Comparison of ENCODE assay signal across 10 cellular contexts in the genomic region with DNA sequence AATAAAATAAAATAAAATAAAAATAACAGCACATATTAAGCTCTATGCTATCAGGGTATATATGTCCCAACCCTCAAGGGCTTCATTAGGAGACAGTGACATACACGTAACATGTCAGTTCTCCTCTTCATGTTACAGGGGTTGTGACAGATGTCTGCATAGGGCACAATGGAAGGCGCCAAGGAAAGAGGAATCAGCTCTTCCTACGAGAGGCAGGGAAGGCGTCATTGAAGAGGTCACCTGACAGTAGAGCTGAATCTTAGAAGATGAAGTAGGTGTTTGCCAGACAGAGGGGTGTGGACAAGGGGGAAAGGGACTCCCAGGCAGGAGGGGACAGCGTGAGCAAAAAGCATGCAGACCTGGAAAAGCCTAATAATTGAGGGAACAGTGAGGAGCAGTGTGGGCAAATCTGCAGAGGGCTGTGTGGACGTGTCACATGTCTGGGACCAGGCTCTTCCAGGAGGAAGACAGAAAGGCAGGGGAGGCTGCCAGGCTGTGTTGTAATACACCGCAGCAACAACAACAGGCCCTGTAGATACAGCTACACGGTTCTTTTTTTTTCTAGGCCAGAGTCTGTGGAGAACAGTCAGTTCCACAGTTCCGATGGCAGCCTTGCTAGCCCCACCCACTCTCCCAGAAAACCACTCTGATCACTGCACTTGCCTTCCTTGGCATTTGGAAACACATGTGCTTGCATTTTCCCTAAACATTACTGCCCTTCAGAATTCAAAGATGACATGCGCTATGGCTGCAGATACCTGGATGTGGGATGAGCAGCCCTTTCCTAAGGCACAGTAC. TPM values are rescaled to one million over a fixed set of nuclear protein-coding genes. Genes with fewer than 3 reads are reported as not detected.
DNase-seq lines count a peak whose midpoint lies in the region; ATAC-seq, FAIRE-seq and TF ChIP-seq lines count a peak whose summit lies in the region.
"Had no signal": no experiment of that assay in that cellular context is flagged by ENCODE, and none has a peak within 500 bp of the region (broad histone marks: within the 10 kb centered on the region; RNA-seq: fewer than 3 reads in every experiment).

No MANE protein-coding gene starts in this region.

- H3K27me3 ChIP-seq in mammary epithelial cell (ENCODE audit: insufficient read depth, low read length) (no peaks in the 10 kb centered on the region), gastrocnemius medialis (no peaks in the 10 kb centered on the region)

- dilution Hi-C loops in mammary epithelial cell (cut with HindIII; ENCODE audit: low sequenced_read_pairs): loop anchor here (5.0 kb wide), 1 partner anchor 36 kb away; no protein-coding TSS in a partner anchor

- BruUV-seq in mammary epithelial cell (replicated peaks; lab: Mats Ljungman, UMichigan): no TSS peak

- DNase-seq in HCEC 1CT (peak; percentile 33), mammary epithelial cell (peak; percentile 35), kidney (peak; percentile 92), gastrocnemius medialis (peak; percentile 97 to 99), NCI-H510A (lab: John Stamatoyannopoulos, UW) (no peak), NCI-H1092 treated with DMSO at 0.1 percent for 48 hours (lab: John Stamatoyannopoulos, UW) (no peak), epidermal melanocyte (ENCODE audit: insufficient read length, low spot score) (no peak)
- DNase-seq: activated CD8-positive, alpha-beta T cell treated with anti-CD3 and anti-CD28 coated beads, Interleukin-2, amount 10 ng/mL, durations not matched to agents 7 days and 5 days; NCI-H2081 had no signal

- peak overlapping the region; percentile 87 for H2AFZ ChIP-seq in mammary epithelial cell (ENCODE audit: low read depth, low read length)

- H3K4me2 ChIP-seq in mammary epithelial cell (ENCODE audit: insufficient read depth, low read depth, low read length): no peak overlapping the region

- in situ Hi-C loops in mammary epithelial cell (cut with MboI; ENCODE audit: low sequenced_read_pairs in 2 of 2) (loop anchor here in 1 of 2 donors (5.0 kb wide), 1 partner anchor 36 kb away; no protein-coding TSS in a partner anchor), gastrocnemius medialis (cut with MboI; ENCODE audit: low sequenced_read_pairs in 4 of 4) (loop anchor here in 2 of 4 donors (5.0 kb wide), 1 partner anchor 36 kb away; no protein-coding TSS in a partner anchor)

- peak; percentile 32 to 66 for TF ChIP-seq POLR2A in gastrocnemius medialis (IDR thresholded peaks at IDR 0.05)

- no peaks in the 10 kb centered on the region for H4K20me1 ChIP-seq in mammary epithelial cell (ENCODE audit: insufficient read depth, low read length)

- TF ChIP-seq CTCF in mammary epithelial cell (conservative IDR thresholded peaks at IDR 0.05 in 1 of 2, IDR thresholded peaks at IDR 0.05 in 1 of 2; ENCODE audit: extremely low read depth in 1 of 2, insufficient read depth in 1 of 2, low read depth in 1 of 2, low read length in 2 of 2) (no peak), kidney (IDR thresholded peaks at IDR 0.05; ENCODE audit: borderline replicate concordance, extremely low read depth, insufficient read depth) (no peak), gastrocnemius medialis (IDR thresholded peaks at IDR 0.05 in 4 of 5, conservative IDR thresholded peaks at IDR 0.05 in 1 of 5) (no peak)

- no peaks in the 10 kb centered on the region for H3K36me3 ChIP-seq in mammary epithelial cell (ENCODE audit: insufficient read depth, low read length)
- H3K36me3 ChIP-seq in kidney (ENCODE audit: control insufficient read depth in 1 of 2, insufficient read depth in 2 of 2, low read length in 2 of 2): no peaks in the 10 kb centered on the region
- H3K36me3 ChIP-seq in gastrocnemius medialis: peaks cover 0 to 10% of the 10 kb centered on the region in 2 donors

- H3K79me2 ChIP-seq in mammary epithelial cell (ENCODE audit: insufficient read depth, low read length): peaks cover 23% of the 10 kb centered on the region

- H3K27ac ChIP-seq in mammary epithelial cell (ENCODE audit: insufficient read depth, low read depth, low read length) (no peak overlapping the region), kidney (ENCODE audit: low read depth in 2 of 2, low read length in 2 of 2) (no peak overlapping the region), gastrocnemius medialis (peak overlapping the region; percentile 92 to 97 (median 94))

- H3K4me1 ChIP-seq in mammary epithelial cell (ENCODE audit: insufficient read depth, low read length) (peaks cover 9% of the 10 kb centered on the region), kidney (ENCODE audit: control insufficient read depth in 1 of 2, insufficient read depth in 1 of 2, low read depth in 1 of 2, low read length in 2 of 2) (peaks cover 0 to 9% of the 10 kb centered on the region in 2 donors), gastrocnemius medialis (peaks cover 28 to 36% of the 10 kb centered on the region in 2 donors)

- H3K9me3 ChIP-seq in mammary epithelial cell (replicated peaks; ENCODE audit: insufficient read depth, low read length) (peaks cover 13% of the 10 kb centered on the region), kidney (ENCODE audit: control insufficient read depth in 1 of 2, low read length in 2 of 2) (no peaks in the 10 kb centered on the region), gastrocnemius medialis (no peaks in the 10 kb centered on the region)

- WGBS in mammary epithelial cell (ENCODE audit: low coverage, missing lambda C conversion rate): 46% methylated on average over 10 of the region's 10 CpGs

- ATAC-seq in gastrocnemius medialis: peak; percentile 75 to 79
- ATAC-seq in GM21390 (IDR thresholded peaks at IDR 0.05; ENCODE audit: unreplicated experiment): no peak
- ATAC-seq: activated CD8-positive, alpha-beta T cell treated with anti-CD3 and anti-CD28 coated beads, Interleukin-2, amount 10 ng/mL, durations not matched to agents 7 days and 5 days had no signal

- H3K9ac ChIP-seq in mammary epithelial cell (ENCODE audit: insufficient read depth, low read length): no peak overlapping the region
- H3K9ac ChIP-seq in kidney (ENCODE audit: low read length in 2 of 2): no peak overlapping the region

- intact Hi-C loops in mammary epithelial cell (cut with micrococcal nuclease): no loop called here
- intact Hi-C loops in kidney (cut with DNase I): no loop called here
- intact Hi-C loops in gastrocnemius medialis (cut with DNase I; ENCODE audit: low total_unique reads): loop anchor here (1.0 kb wide), 2 partner anchors 31 to 35 kb away; no protein-coding TSS in a partner anchor

- CTCF ChIA-PET in mammary epithelial cell (lab: Charles Lee; ENCODE audit: low non-redundant PET): no interaction called here

- H3K4me3 ChIP-seq in mammary epithelial cell (replicated peaks in 1 of 3; ENCODE audit: insufficient read depth in 1 of 3, low read depth in 2 of 3, low read length in 3 of 3) (no peak overlapping the region), kidney (ENCODE audit: low read length in 2 of 2) (no peak overlapping the region), gastrocnemius medialis (peak overlapping the region in 1 of 4 donors; percentile 3)

- FAIRE-seq in kidney (lab: Jason Lieb, UNC): no peak

RNA-seq across cellular contexts. Expression of gene FKBP5, which starts 2.5 kb away (rescaled TPM):
- total RNA-seq in mammary epithelial cell (10 to 100 TPM; 60.7 to 97.9 TPM), kidney (267 TPM), gastrocnemius medialis (1,000 to 10,000 TPM in 2 of 4 donors, 100 to 1,000 TPM in 2; 665 to 1,753 (median 1,205) TPM)
- polyA plus RNA-seq in mammary epithelial cell (57.9 TPM), kidney (ENCODE audit: insufficient read depth, low read depth, low replicate concordance) (45.6 TPM)
- polyA minus RNA-seq in mammary epithelial cell: 96.0 TPM

RNA-seq across cellular contexts. Expression of gene ARMC12, which starts 45.6 kb away (rescaled TPM):
- under 1 TPM in 1 of 2 donors, not detected in 1; 0.73 TPM for total RNA-seq in mammary epithelial cell
- 0.32 TPM for polyA plus RNA-seq in mammary epithelial cell
- not detected for polyA minus RNA-seq in mammary epithelial cell
- total RNA-seq in kidney: 0.47 TPM
- polyA plus RNA-seq in kidney (ENCODE audit: insufficient read depth, low read depth, low replicate concordance): 0.69 TPM
- total RNA-seq in gastrocnemius medialis: 1 to 10 TPM in 1 of 4 donors, not detected in 3; 6.2 TPM

Comparison
In these comparisons a context has a peak if more than half of its experiments do, and no peak if none do; other contexts are left out.
1. DNase-seq: peak in HCEC 1CT (single experiment), mammary epithelial cell (single experiment), kidney (single experiment) and gastrocnemius medialis (2 of 2); none in NCI-H510A (single experiment), NCI-H1092 treated with DMSO at 0.1 percent for 48 hours (single experiment) and epidermal melanocyte (single experiment).
2. H3K27ac ChIP-seq: peak in gastrocnemius medialis (4 of 4); none in mammary epithelial cell (single experiment) and kidney (0 of 2).